ENCODE assay signal across 1 cellular context in the genomic region with DNA sequence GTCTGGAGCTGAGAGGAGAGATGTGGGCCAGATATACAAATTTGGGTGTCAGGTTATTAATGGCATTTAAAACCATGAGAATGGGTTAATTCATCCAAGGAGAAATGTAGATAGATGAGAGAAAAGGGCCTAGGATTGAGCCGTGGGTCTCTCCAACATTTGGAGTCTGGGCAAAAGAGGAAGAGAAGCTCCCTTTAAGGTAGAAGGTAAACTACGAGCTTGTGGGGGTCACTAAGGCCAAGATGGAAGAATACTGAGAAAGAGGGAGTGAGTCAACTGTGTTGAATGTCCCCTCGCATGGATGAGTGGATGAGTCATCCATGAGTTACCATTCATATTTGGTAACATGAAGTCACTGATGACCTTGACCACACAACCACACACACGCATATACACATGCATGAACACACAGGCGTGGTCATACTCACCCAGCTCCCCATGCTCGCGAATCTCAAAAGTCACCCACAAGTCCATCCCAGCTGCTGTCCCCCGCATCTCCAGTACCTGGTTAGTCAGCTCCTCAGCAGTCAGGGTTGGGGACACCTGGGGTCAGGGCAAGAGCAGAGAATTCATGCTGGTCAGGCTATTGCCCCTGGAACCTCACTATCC.
A peak's percentile ranks its signal among the peaks of the same experiment; 100 is the strongest.
TF ChIP-seq lines count a peak whose summit lies in the region.

No MANE protein-coding gene starts in this region.

TF ChIP-seq in K562, 482 proteins besides CTCF, POLR2A, EP300 and RAD21 (continued from another document):
- TF ChIP-seq, protein P1, sequence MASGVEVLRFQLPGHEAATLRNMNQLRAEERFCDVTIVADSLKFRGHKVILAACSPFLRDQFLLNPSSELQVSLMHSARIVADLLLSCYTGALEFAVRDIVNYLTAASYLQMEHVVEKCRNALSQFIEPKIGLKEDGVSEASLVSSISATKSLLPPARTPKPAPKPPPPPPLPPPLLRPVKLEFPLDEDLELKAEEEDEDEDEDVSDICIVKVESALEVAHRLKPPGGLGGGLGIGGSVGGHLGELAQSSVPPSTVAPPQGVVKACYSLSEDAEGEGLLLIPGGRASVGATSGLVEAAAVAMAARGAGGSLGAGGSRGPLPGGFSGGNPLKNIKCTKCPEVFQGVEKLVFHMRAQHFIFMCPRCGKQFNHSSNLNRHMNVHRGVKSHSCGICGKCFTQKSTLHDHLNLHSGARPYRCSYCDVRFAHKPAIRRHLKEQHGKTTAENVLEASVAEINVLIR (CRISPR knock-in tag; IDR thresholded peaks at IDR 0.05), result no peak
- TF ChIP-seq ZFPM2 (CRISPR knock-in tag; IDR thresholded peaks at IDR 0.05), result no peak
- TF ChIP-seq, protein P2, sequence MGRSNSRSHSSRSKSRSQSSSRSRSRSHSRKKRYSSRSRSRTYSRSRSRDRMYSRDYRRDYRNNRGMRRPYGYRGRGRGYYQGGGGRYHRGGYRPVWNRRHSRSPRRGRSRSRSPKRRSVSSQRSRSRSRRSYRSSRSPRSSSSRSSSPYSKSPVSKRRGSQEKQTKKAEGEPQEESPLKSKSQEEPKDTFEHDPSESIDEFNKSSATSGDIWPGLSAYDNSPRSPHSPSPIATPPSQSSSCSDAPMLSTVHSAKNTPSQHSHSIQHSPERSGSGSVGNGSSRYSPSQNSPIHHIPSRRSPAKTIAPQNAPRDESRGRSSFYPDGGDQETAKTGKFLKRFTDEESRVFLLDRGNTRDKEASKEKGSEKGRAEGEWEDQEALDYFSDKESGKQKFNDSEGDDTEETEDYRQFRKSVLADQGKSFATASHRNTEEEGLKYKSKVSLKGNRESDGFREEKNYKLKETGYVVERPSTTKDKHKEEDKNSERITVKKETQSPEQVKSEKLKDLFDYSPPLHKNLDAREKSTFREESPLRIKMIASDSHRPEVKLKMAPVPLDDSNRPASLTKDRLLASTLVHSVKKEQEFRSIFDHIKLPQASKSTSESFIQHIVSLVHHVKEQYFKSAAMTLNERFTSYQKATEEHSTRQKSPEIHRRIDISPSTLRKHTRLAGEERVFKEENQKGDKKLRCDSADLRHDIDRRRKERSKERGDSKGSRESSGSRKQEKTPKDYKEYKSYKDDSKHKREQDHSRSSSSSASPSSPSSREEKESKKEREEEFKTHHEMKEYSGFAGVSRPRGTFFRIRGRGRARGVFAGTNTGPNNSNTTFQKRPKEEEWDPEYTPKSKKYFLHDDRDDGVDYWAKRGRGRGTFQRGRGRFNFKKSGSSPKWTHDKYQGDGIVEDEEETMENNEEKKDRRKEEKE (IDR thresholded peaks at IDR 0.05; ENCODE audit: borderline replicate concordance in 1 of 2, control insufficient read depth in 1 of 2, low read depth in 2 of 2, low read length in 1 of 2), result no peak
- TF ChIP-seq, protein P3, sequence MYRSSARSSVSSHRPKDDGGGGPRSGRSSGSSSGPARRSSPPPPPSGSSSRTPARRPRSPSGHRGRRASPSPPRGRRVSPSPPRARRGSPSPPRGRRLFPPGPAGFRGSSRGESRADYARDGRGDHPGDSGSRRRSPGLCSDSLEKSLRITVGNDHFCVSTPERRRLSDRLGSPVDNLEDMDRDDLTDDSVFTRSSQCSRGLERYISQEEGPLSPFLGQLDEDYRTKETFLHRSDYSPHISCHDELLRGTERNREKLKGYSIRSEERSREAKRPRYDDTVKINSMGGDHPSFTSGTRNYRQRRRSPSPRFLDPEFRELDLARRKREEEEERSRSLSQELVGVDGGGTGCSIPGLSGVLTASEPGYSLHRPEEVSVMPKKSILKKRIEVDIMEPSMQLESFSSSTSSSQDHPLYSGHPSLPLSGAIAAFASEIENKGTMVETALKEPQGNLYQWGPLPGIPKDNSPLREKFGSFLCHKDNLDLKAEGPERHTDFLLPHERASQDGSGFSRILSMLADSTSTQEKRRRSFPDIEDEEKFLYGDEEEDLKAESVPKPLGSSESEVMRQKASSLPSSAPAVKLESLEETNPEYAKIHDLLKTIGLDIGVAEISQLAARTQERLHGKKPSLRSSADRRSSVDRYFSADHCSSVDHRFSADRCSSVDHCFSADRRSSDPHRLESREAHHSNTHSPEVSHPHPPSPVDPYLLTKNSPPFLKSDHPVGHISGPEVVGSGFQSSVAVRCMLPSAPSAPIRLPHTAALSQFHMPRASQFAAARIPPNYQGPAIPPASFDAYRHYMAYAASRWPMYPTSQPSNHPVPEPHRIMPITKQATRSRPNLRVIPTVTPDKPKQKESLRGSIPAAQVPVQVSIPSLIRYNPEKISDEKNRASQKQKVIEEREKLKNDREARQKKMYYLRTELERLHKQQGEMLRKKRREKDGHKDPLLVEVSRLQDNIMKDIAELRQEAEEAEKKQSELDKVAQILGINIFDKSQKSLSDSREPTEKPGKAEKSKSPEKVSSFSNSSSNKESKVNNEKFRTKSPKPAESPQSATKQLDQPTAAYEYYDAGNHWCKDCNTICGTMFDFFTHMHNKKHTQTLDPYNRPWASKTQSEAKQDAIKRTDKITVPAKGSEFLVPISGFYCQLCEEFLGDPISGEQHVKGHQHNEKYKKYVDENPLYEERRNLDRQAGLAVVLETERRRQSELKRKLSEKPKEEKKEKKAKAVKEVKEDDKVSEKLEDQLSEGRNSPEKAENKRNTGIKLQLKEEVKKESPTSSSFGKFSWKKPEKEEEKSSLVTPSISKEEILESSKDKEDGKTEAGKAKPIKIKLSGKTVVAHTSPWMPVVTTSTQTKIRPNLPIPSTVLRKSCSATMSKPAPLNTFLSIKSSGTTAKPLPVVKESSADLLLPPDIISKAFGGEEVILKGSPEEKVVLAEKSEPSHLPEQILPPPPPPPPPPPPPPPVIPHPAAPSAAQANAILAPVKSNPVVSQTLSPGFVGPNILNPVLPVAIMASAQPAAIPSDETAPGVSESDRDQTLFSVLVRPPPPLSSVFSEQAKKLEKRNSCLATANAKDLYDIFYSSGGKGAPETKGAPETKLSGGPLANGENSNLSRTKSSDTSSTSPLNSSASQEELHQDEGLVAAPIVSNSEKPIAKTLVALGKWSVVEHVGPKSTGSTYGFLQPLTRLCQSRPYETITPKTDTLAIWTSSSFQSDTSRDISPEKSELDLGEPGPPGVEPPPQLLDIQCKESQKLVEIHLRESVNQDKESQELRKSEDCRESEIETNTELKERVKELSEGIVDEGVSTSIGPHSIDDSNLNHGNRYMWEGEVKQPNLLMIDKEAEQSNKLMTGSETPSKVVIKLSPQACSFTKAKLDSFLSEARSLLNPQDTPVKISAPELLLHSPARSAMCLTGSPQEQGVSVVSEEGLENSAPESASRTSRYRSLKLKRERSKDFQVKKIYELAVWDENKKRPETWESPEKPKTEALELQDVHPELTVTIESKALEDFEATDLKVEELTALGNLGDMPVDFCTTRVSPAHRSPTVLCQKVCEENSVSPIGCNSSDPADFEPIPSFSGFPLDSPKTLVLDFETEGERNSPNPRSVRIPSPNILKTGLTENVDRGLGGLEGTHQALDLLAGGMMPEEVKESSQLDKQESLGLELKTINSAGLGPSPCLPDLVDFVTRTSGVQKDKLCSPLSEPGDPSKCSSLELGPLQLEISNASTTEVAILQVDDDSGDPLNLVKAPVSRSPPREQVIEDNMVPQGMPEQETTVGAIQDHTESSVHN (IDR thresholded peaks at IDR 0.05; ENCODE audit: borderline replicate concordance in 1 of 2, low read depth in 1 of 2), result peak in 1 of 2 experiments; percentile 27; a peak in 1 of 4 replicates
- no peak for TF ChIP-seq ATF1 (CRISPR knock-in tag; IDR thresholded peaks at IDR 0.05)
- peak; percentile 35 for TF ChIP-seq ATF1 (tag; IDR thresholded peaks at IDR 0.05)
- no peak for TF ChIP-seq TAF1 (IDR thresholded peaks at IDR 0.05; ENCODE audit: control insufficient read depth, extremely low read depth, insufficient read depth, low read length, severe bottlenecking)
- no peak for TF ChIP-seq FOXP1 (CRISPR knock-in tag; IDR thresholded peaks at IDR 0.05)
- TF ChIP-seq BRCA1 (IDR thresholded peaks at IDR 0.05), result no peak
- TF ChIP-seq BRCA1 (CRISPR knock-in tag; IDR thresholded peaks at IDR 0.05), result no peak
- no peak for TF ChIP-seq E2F3 (CRISPR knock-in tag; IDR thresholded peaks at IDR 0.05)
- peak; percentile 69 for TF ChIP-seq ARID1B (IDR thresholded peaks at IDR 0.05)
- no peak for TF ChIP-seq ZNF436 (CRISPR knock-in tag; IDR thresholded peaks at IDR 0.05)
- TF ChIP-seq SPI1 (IDR thresholded peaks at IDR 0.05; ENCODE audit: borderline replicate concordance, low read depth, low read length), result peak; percentile 52
